21 cellular contexts compared by ENCODE assay signal in genomic region chr10:77507313-77507712, GRCh38.
DNase-seq lines count a peak whose midpoint lies in the region; ATAC-seq, FAIRE-seq and TF ChIP-seq lines count a peak whose summit lies in the region.
"Had no signal": no experiment of that assay in that cellular context is flagged by ENCODE, and none has a peak within 500 bp of the region (broad histone marks: within the 10 kb centered on the region; RNA-seq: fewer than 3 reads in every experiment).

No MANE protein-coding gene starts in this region.

- DNase-seq in M059J (ENCODE audit: low read depth) (peak; percentile 84), chondrocyte (ENCODE audit: low spot score) (no peak), GM03348 (ENCODE audit: low spot score) (no peak), GM19239 (ENCODE audit: insufficient read length, low spot score) (no peak), NCI-H446 treated with DMSO at 0.1 percent for 48 hours (lab: John Stamatoyannopoulos, UW) (no peak)
- DNase-seq in CD8-positive, alpha-beta T cell = no peak
- DNase-seq: activated CD4-positive, alpha-beta memory T cell treated with anti-CD3 and anti-CD28 coated beads, Interleukin-2, amount 10 ng/mL, durations not matched to agents 7 days and 5 days; activated T-cell treated with anti-CD3 and anti-CD28 coated beads, Interleukin-2, amount 50 U/mL, for 72 hours; Calu3; gastrocnemius medialis; KBM-7; mesendoderm; NCI-H146; NCI-H345; stimulated activated CD4-positive, alpha-beta T cell treated with anti-CD3 and anti-CD28 coated beads, Interleukin-4, amount 100 ng/mL, for 4 hours; thyroid gland had no signal

- POLR2A ChIA-PET in CD8-positive, alpha-beta T cell (lab: Charles Lee) = no interaction called here

- no peak for FAIRE-seq in GM19239 (lab: Jason Lieb, UNC)
- FAIRE-seq: endometrium had no signal

- WGBS in mesodermal cell (ENCODE audit: insufficient coverage in 2 of 2), 2 experiments = 83 to 85% methylated on average over 5 of the region's 5 CpGs

- H3K27me3 ChIP-seq in ACC112 (ENCODE audit: insufficient read depth, low read length) = no peaks in the 10 kb centered on the region
- no peaks in the 10 kb centered on the region for H3K27me3 ChIP-seq in CD8-positive, alpha-beta T cell (ENCODE audit: insufficient read depth, low read length)
- H3K27me3 ChIP-seq: gastrocnemius medialis, thyroid gland had no signal

- H3K36me3 Mint-ChIP-seq in chondrocyte (ENCODE audit: low read depth) = no peaks in the 10 kb centered on the region
- no peaks in the 10 kb centered on the region for H3K36me3 Mint-ChIP-seq in CD8-positive, alpha-beta T cell

- peaks cover 66% of the 10 kb centered on the region for H3K4me1 Mint-ChIP-seq in chondrocyte (ENCODE audit: low read depth)
- H3K4me1 Mint-ChIP-seq in CD8-positive, alpha-beta T cell (ENCODE audit: low read depth) = no peaks in the 10 kb centered on the region
- H3K4me1 Mint-ChIP-seq: activated CD4-positive, alpha-beta memory T cell treated with anti-CD3 and anti-CD28 coated beads, Interleukin-2, amount 10 ng/mL, durations not matched to agents 7 days and 5 days; central memory CD8-positive, alpha-beta T cell had no signal

- intact Hi-C loops in CD8-positive, alpha-beta T cell (cut with DNase I, micrococcal nuclease) = no loop called here

- no peaks in the 10 kb centered on the region for H3K79me2 ChIP-seq in ACC112 (ENCODE audit: control insufficient read depth, insufficient read depth, low read length, unreplicated experiment)

- H3K27ac Mint-ChIP-seq in chondrocyte (ENCODE audit: unreplicated experiment) = peak overlapping the region; percentile 59
- H3K27ac Mint-ChIP-seq in CD8-positive, alpha-beta T cell = no peak overlapping the region
- H3K27ac Mint-ChIP-seq: activated CD4-positive, alpha-beta memory T cell treated with anti-CD3 and anti-CD28 coated beads, Interleukin-2, amount 10 ng/mL, durations not matched to agents 7 days and 5 days; activated T-cell treated with anti-CD3 and anti-CD28 coated beads, Interleukin-2, amount 50 U/mL, for 72 hours had no signal

- CTCF ChIA-PET in CD8-positive, alpha-beta T cell (lab: Charles Lee) = no interaction called here

- no peaks in the 10 kb centered on the region for H3K9me3 ChIP-seq in mesodermal cell (ENCODE audit: control insufficient read depth, low read length)
- H3K9me3 ChIP-seq in CD8-positive, alpha-beta T cell (ENCODE audit: low read length) = no peaks in the 10 kb centered on the region
- H3K9me3 ChIP-seq: gastrocnemius medialis, neutrophil, thyroid gland had no signal

- H3K4me1 ChIP-seq in ACC112 (ENCODE audit: control insufficient read depth, insufficient read depth, low read length, unreplicated experiment) (peaks cover 66% of the 10 kb centered on the region), mesodermal cell (ENCODE audit: control insufficient read depth, insufficient read depth, low read length, poor library complexity, severe bottlenecking) (peaks cover 80% of the 10 kb centered on the region)
- no peaks in the 10 kb centered on the region for H3K4me1 ChIP-seq in CD8-positive, alpha-beta T cell (ENCODE audit: insufficient read depth, low read length)
- H3K4me1 ChIP-seq: thyroid gland had no signal

- no peak overlapping the region for H3K4me3 Mint-ChIP-seq in chondrocyte (ENCODE audit: unreplicated experiment)
- H3K4me3 Mint-ChIP-seq in CD8-positive, alpha-beta T cell = no peak overlapping the region
- H3K4me3 Mint-ChIP-seq: activated CD4-positive, alpha-beta memory T cell treated with anti-CD3 and anti-CD28 coated beads, Interleukin-2, amount 10 ng/mL, durations not matched to agents 7 days and 5 days; activated T-cell treated with anti-CD3 and anti-CD28 coated beads, Interleukin-2, amount 50 U/mL, for 72 hours; central memory CD8-positive, alpha-beta T cell had no signal

- no peak for ATAC-seq in CD8-positive, alpha-beta T cell
- ATAC-seq: activated T-cell treated with anti-CD3 and anti-CD28 coated beads, Interleukin-2, amount 50 U/mL, for 72 hours had no signal

- no peaks in the 10 kb centered on the region for H3K27me3 Mint-ChIP-seq in chondrocyte (ENCODE audit: low read depth)
- peaks cover 13% of the 10 kb centered on the region for H3K27me3 Mint-ChIP-seq in CD8-positive, alpha-beta T cell (ENCODE audit: low read depth)

- no peak for TF ChIP-seq CTCF in chondrocyte (IDR thresholded peaks at IDR 0.05)
- TF ChIP-seq CTCF in CD8-positive, alpha-beta T cell (IDR thresholded peaks at IDR 0.05) = no peak

- H3K36me3 ChIP-seq in ACC112 (ENCODE audit: insufficient read depth, low read length) (no peaks in the 10 kb centered on the region), mesodermal cell (ENCODE audit: control insufficient read depth, insufficient read depth, low read length) (no peaks in the 10 kb centered on the region)
- H3K36me3 ChIP-seq in CD8-positive, alpha-beta T cell (ENCODE audit: insufficient read depth, low read length) = no peaks in the 10 kb centered on the region
- H3K36me3 ChIP-seq: gastrocnemius medialis, neutrophil, thyroid gland had no signal

- H3K4me3 ChIP-seq in ACC112 (ENCODE audit: low read depth, low read length) (no peak overlapping the region), mesodermal cell (ENCODE audit: extremely low read depth, insufficient read depth, low read length, poor library complexity, severe bottlenecking) (no peak overlapping the region)
- H3K4me3 ChIP-seq in CD8-positive, alpha-beta T cell (ENCODE audit: low read depth, low read length) = no peak overlapping the region
- H3K4me3 ChIP-seq: gastrocnemius medialis, thyroid gland had no signal

- H3K9me3 Mint-ChIP-seq in chondrocyte (ENCODE audit: low read depth) = peaks cover 4% of the 10 kb centered on the region
- H3K9me3 Mint-ChIP-seq in CD8-positive, alpha-beta T cell = no peaks in the 10 kb centered on the region
- H3K9me3 Mint-ChIP-seq: activated CD4-positive, alpha-beta memory T cell treated with anti-CD3 and anti-CD28 coated beads, Interleukin-2, amount 10 ng/mL, durations not matched to agents 7 days and 5 days; activated T-cell treated with anti-CD3 and anti-CD28 coated beads, Interleukin-2, amount 50 U/mL, for 72 hours; central memory CD8-positive, alpha-beta T cell had no signal

- H2AFZ ChIP-seq in ACC112 (ENCODE audit: low read length, unreplicated experiment) = no peak overlapping the region

- H3K27ac ChIP-seq in ACC112 (ENCODE audit: low read depth, low read length) = peak overlapping the region; percentile 80; the same call in 1 of the 2 replicates
- H3K27ac ChIP-seq in mesodermal cell (ENCODE audit: low read depth, low read length, severe bottlenecking) = peak overlapping the region; percentile 57
- no peak overlapping the region for H3K27ac ChIP-seq in CD8-positive, alpha-beta T cell (ENCODE audit: low read depth, low read length)
- H3K27ac ChIP-seq: neutrophil, thyroid gland had no signal
